In the genomic region with DNA sequence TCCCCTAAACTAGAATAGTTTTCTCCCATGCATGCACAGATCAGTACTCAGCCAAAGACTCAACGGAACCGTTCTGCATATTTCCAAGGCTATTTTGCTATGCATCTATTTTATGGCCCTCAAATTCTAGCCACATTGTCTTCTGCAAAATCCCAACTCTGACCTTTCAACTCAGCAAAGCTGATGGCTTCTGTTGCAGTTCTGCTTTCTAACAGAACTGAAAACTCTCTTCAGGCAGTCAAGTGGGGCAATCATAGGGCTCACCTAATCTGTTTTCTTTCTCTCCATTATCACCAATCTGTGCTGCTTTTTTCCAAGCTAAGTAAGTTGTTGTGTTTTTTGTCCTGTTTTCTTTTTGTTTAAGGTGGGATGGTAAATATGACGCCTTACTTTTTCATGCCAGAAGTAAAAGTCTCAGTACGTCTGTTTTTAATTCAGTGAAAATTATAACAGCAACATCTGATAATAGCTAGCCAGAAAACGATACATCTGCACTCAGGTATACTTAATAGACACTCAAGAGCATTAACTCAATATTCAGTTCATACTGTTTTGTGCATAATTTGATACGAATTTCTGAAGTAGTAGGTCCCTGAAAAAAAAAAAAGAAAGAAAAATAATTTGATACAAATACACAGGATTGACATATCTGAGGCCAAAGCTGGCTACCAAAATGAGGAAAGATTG, we compare ENCODE assay signal across 1 cellular context.
TF ChIP-seq lines count a peak whose summit lies in the region.

No MANE protein-coding gene starts in this region.

TF ChIP-seq in IMR-90, 13 proteins besides CTCF, POLR2A, EP300 and RAD21 (continued from another document):
- TF ChIP-seq, protein P1, sequence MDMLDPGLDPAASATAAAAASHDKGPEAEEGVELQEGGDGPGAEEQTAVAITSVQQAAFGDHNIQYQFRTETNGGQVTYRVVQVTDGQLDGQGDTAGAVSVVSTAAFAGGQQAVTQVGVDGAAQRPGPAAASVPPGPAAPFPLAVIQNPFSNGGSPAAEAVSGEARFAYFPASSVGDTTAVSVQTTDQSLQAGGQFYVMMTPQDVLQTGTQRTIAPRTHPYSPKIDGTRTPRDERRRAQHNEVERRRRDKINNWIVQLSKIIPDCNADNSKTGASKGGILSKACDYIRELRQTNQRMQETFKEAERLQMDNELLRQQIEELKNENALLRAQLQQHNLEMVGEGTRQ (IDR thresholded peaks at IDR 0.05; ENCODE audit: low read depth, low read length) = no peak
TF ChIP-seq in IMR-90: peak in this region for 0.
